Comparison of ENCODE assay signal across 37 cellular contexts in the genomic region with DNA sequence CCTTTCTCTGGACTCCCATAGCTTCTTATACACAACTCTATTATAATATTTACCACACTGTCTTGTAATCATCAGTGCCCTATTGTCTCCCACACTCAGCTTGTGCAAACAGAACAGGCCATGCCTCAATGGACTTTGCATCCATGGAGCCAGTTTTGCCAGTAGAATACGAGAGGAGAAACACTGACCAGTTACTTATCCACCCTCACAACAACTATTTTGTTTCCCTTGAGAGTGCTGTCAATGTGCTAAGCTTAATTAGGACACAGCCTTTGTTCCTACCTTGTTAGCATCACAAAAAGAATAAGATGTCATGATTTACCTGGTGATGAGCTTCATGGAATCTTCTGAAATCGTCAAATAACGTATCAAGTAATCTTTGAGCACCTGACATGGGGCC. TPM values are rescaled to one million over a fixed set of nuclear protein-coding genes. Genes with fewer than 3 reads are reported as not detected.
"Had no signal": no experiment of that assay in that cellular context is flagged by ENCODE, and none has a peak within 500 bp of the region (broad histone marks: within the 10 kb centered on the region; RNA-seq: fewer than 3 reads in every experiment).

No MANE protein-coding gene starts in this region.

- FAIRE-seq: astrocyte, kidney, TTC549, urothelium cell line had no signal

- H3K36me3 ChIP-seq: brain microvascular endothelial cell, lower lobe of right lung, neutrophil, right lobe of liver, transverse colon, WERI-Rb-1 had no signal

- H3K4me1 ChIP-seq: lower lobe of right lung, testis, transverse colon had no signal

- ATAC-seq: activated T-cell treated with anti-CD3 and anti-CD28 coated beads, Interleukin-2, amount 50 U/mL, for 4 hours; activated T-helper 17 cell treated with anti-CD3 and anti-CD28 coated beads, Interleukin-2, amount 50 U/mL, for 72 hours; lower lobe of right lung; mucosa of descending colon; stimulated activated naive CD8-positive, alpha-beta T cell treated with anti-CD3 and anti-CD28 coated beads, Interleukin-15, Interleukin-2, amounts not matched to agents 100 U/mL and 50 U/mL, for 24 hours had no signal

- H3K27me3 ChIP-seq: brain microvascular endothelial cell, right lobe of liver, testis had no signal

- H3K9me3 ChIP-seq: mucosa of descending colon, neutrophil, right lobe of liver, testis had no signal

- H3K27ac ChIP-seq: brain microvascular endothelial cell, coronary artery, lower lobe of right lung, neutrophil, right lobe of liver, testis, transverse colon, WERI-Rb-1 had no signal

- DNase-seq: activated CD4-positive, alpha-beta memory T cell treated with anti-CD3 and anti-CD28 coated beads for 36 hours; activated CD4-positive, alpha-beta T cell treated with anti-CD3 and anti-CD28 coated beads, Interleukin-2, amount 10 ng/mL, durations not matched to agents 24 days and 14 days; activated CD4-positive, CD25-positive, alpha-beta regulatory T cell treated with anti-CD3 and anti-CD28 coated beads, Interleukin-2, amount 50 U/mL, for 72 hours; activated CD8-positive, alpha-beta memory T cell treated with anti-CD3 and anti-CD28 coated beads, Interleukin-2, amount 50 U/mL, for 48 hours; activated gamma-delta T cell treated with Interleukin-2 at 50 U/mL for 16 hours; activated naive CD4-positive, alpha-beta T cell treated with anti-CD3 and anti-CD28 coated beads, Interleukin-2, amount 50 U/mL, for 16 hours; activated T-cell treated with anti-CD3 and anti-CD28 coated beads, Interleukin-2, amount 50 U/mL, for 4 hours; amniotic stem cell; brain microvascular endothelial cell; dorsolateral prefrontal cortex; effector memory CD4-positive, alpha-beta T cell; hypothalamus; immature natural killer cell; kidney; lower lobe of right lung; mucosa of descending colon; right lobe of liver; stimulated activated CD4-positive, alpha-beta T cell treated with anti-CD3 and anti-CD28 coated beads, Interleukin-12 subunit alpha, Interleukin-12 subunit beta, amount 100 ng/mL, for 4 hours; stimulated activated CD4-positive, alpha-beta T cell treated with anti-CD3 and anti-CD28 coated beads, Interleukin-4, amount 100 ng/mL, for 1 hour; stimulated activated naive CD8-positive, alpha-beta T cell treated with anti-CD3 and anti-CD28 coated beads, Interleukin-15, Interleukin-2, amounts not matched to agents 100 U/mL and 50 U/mL, for 24 hours; T-helper 9 cell; testis; transverse colon; WERI-Rb-1 had no signal

- H3K4me3 ChIP-seq: coronary artery, lower lobe of right lung, mucosa of descending colon, right lobe of liver, transverse colon had no signal

RNA-seq across cellular contexts. Expression of gene LRRC52, which starts 18.1 kb away (rescaled TPM):
- total RNA-seq: activated CD4-positive, alpha-beta memory T cell treated with anti-CD3 and anti-CD28 coated beads for 36 hours; activated CD4-positive, alpha-beta T cell treated with anti-CD3 and anti-CD28 coated beads, Interleukin-2, amount 10 ng/mL, durations not matched to agents 24 days and 14 days; activated T-cell treated with anti-CD3 and anti-CD28 coated beads, Interleukin-2, amount 50 U/mL, for 4 hours; activated T-helper 17 cell treated with anti-CD3 and anti-CD28 coated beads, Interleukin-2, amount 50 U/mL, for 72 hours; astrocyte; cardiac septum; cerebellum; epithelial cell of proximal tubule; kidney; mesenteric fat pad; osteocyte; progenitor cell of endocrine pancreas; renal cortical epithelial cell; right lobe of liver; transverse colon had no signal
- polyA plus RNA-seq: immature natural killer cell had no signal
